In genomic region chr5:82163459-82164108, GRCh38 we compare ENCODE assay signal across 14 cellular contexts.
DNase-seq lines count a peak whose midpoint lies in the region; ATAC-seq, FAIRE-seq and TF ChIP-seq lines count a peak whose summit lies in the region.
"Had no signal": no experiment of that assay in that cellular context is flagged by ENCODE, and none has a peak within 500 bp of the region (broad histone marks: within the 10 kb centered on the region; RNA-seq: fewer than 3 reads in every experiment).

No MANE protein-coding gene starts in this region.

- H3K4me3 ChIP-seq in RWPE2 (ENCODE audit: severe bottlenecking) (no peak overlapping the region), epithelial cell of proximal tubule (ENCODE audit: low read depth, low read length) (no peak overlapping the region), ovary (peak overlapping the region; percentile 13), upper lobe of left lung (no peak overlapping the region)
- H3K4me3 ChIP-seq: BLaER1 had no signal

- FAIRE-seq in D721Med (lab: Jason Lieb, UNC): peak; percentile 25
- FAIRE-seq: G401.6 had no signal

- DNase-seq in D721Med (ENCODE audit: insufficient read length, low spot score): no peak
- DNase-seq in RWPE2 (ENCODE audit: low spot score): no peak
- DNase-seq in epithelial cell of proximal tubule (ENCODE audit: low read depth): peak; percentile 81
- no peak for DNase-seq in ovary
- no peak for DNase-seq in upper lobe of left lung
- DNase-seq in cerebellar nuclear complex (lab: John Stamatoyannopoulos, UW): no peak
- DNase-seq: activated CD4-positive, alpha-beta T cell treated with anti-CD3 and anti-CD28 coated beads, Interleukin-2, amount 50 U/mL, for 48 hours; NCI-H345; stimulated activated CD4-positive, alpha-beta T cell treated with anti-CD3 and anti-CD28 coated beads, Interleukin-15, amount 100 ng/mL, for 24 hours had no signal

- H3K4me1 ChIP-seq in RWPE2 (ENCODE audit: insufficient read depth, poor library complexity, severe bottlenecking) (peaks cover 41% of the 10 kb centered on the region), ovary (ENCODE audit: insufficient read depth) (peaks cover 4% of the 10 kb centered on the region), upper lobe of left lung (peaks cover 16 to 25% (median 20%) of the 10 kb centered on the region in 4 donors)
- H3K4me1 ChIP-seq: BLaER1 had no signal

- H3K9me3 ChIP-seq in RWPE2 (ENCODE audit: severe bottlenecking) (no peaks in the 10 kb centered on the region), ovary (no peaks in the 10 kb centered on the region), upper lobe of left lung (no peaks in the 10 kb centered on the region)
- H3K9me3 ChIP-seq: BLaER1 had no signal

- TF ChIP-seq EP300 in ovary (IDR thresholded peaks at IDR 0.05): no peak
- no peak for TF ChIP-seq EP300 in upper lobe of left lung (IDR thresholded peaks at IDR 0.05)

- ATAC-seq in RWPE2 (ENCODE audit: low read depth) (no peak; the same call in 1 of the 3 replicates), upper lobe of left lung (ENCODE audit: low FRiP score in 2 of 2) (no peak), HG02571 (IDR thresholded peaks at IDR 0.05; ENCODE audit: unreplicated experiment) (no peak), GM21526 (IDR thresholded peaks at IDR 0.05; ENCODE audit: low FRiP score, unreplicated experiment) (no peak)

- intact Hi-C loops in ovary (cut with DNase I): loop anchor here in 2 of 4 donors (10.0 kb wide), 2 partner anchors 309 to 739 kb away; no protein-coding TSS in a partner anchor

- no peaks in the 10 kb centered on the region for H3K36me3 ChIP-seq in RWPE2 (ENCODE audit: low read depth)
- no peaks in the 10 kb centered on the region for H3K36me3 ChIP-seq in ovary
- no peaks in the 10 kb centered on the region for H3K36me3 ChIP-seq in upper lobe of left lung
- H3K36me3 ChIP-seq: BLaER1 had no signal

- H3K27me3 ChIP-seq in RWPE2 (ENCODE audit: insufficient read depth, poor library complexity, severe bottlenecking): no peaks in the 10 kb centered on the region
- H3K27me3 ChIP-seq in ovary: no peaks in the 10 kb centered on the region
- no peaks in the 10 kb centered on the region for H3K27me3 ChIP-seq in upper lobe of left lung
- H3K27me3 ChIP-seq: BLaER1 had no signal

- TF ChIP-seq CTCF in D721Med (IDR thresholded peaks at IDR 0.05; ENCODE audit: insufficient read depth, missing control alignments) (no peak), RWPE2 (IDR thresholded peaks at IDR 0.05; ENCODE audit: poor library complexity, severe bottlenecking) (no peak), epithelial cell of proximal tubule (conservative IDR thresholded peaks at IDR 0.05; ENCODE audit: low read depth, low read length) (no peak), ovary (IDR thresholded peaks at IDR 0.05) (no peak), upper lobe of left lung (IDR thresholded peaks at IDR 0.05) (no peak)

- H3K27ac ChIP-seq in RWPE2 (ENCODE audit: poor library complexity, severe bottlenecking) (peak overlapping the region; percentile 77), ovary (no peak overlapping the region), upper lobe of left lung (no peak overlapping the region)
- H3K27ac ChIP-seq: BLaER1, HL-60 had no signal

- TF ChIP-seq POLR2A in ovary (IDR thresholded peaks at IDR 0.05): no peak
- no peak for TF ChIP-seq POLR2A in upper lobe of left lung (IDR thresholded peaks at IDR 0.05)
